ENCODE assay signal across 9 cellular contexts in the genomic region with DNA sequence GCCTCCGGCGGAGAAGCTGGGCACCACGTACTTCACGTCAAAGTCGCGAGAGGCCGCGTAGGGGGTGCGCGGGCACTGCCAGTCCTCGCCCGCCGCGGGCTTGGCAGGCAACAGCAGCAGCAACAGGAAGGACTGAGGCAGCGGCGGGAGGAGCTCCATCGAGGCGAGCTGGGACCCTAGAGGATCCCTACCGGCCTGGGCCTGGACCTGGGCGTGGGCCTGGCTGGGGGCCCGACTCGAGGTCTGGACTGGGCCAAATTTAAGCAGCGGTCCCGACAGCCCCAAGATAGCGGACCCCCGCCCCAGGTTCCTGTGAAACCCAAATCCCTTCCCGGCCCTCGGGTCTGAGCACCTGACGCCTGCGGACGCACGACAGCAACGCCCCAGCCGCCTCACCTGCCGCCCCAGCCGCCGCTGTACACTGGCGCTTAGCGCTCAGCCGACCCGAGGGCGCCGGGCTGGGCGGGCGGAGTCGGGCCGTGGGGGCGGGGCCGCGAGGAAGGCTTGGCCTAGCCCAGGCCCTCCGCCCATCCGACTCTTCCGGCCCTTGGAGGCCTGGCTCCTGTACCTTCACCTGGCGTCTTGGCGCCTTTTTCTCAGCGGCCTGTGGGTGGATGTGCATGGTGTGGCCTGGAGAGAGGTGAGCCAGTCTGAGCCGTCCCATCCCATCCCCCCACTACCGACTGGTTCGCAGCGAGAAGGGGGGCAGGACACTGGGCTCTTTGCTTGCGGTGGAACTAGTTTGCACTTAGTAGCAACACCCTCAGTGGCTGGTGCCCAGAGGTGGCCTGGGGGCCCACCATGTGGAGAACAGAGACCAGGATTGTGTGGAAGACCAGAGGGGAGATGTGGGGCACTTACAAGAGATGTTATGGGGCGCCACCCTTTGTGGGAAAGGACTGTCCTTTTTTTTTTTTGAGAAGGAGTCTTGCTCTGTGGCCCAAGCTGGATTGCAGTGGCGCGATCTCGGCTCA. TPM values are rescaled to one million over a fixed set of nuclear protein-coding genes. Genes with fewer than 3 reads are reported as not detected.
A peak's percentile ranks its signal among the peaks of the same experiment; 100 is the strongest.
DNase-seq lines count a peak whose midpoint lies in the region; ATAC-seq, FAIRE-seq and TF ChIP-seq lines count a peak whose summit lies in the region.
"Had no signal": no experiment of that assay in that cellular context is flagged by ENCODE, and none has a peak within 500 bp of the region (broad histone marks: within the 10 kb centered on the region; RNA-seq: fewer than 3 reads in every experiment).

A gene (minus strand): TSS at position 423 of the 974 bp plus-strand sequence. CDS start 264 bp downstream, at position 159.

- H3K4me3 ChIP-seq in hepatocyte: no peak within 1 kb of the TSS

- H3K9me3 ChIP-seq in hepatocyte (ENCODE audit: low read depth): no peaks in the 10 kb centered on the region

- ATAC-seq in HG02870 (IDR thresholded peaks at IDR 0.05; ENCODE audit: unreplicated experiment) (peak; percentile 47), GM18520 (IDR thresholded peaks at IDR 0.05; ENCODE audit: unreplicated experiment) (no peak)

- no peak for TF ChIP-seq CTCF in GM10248 (IDR thresholded peaks at IDR 0.05; ENCODE audit: control extremely low read depth, extremely low read depth, low read depth, missing control alignments)
- TF ChIP-seq CTCF in hepatocyte (IDR thresholded peaks at IDR 0.05; ENCODE audit: poor library complexity): no peak

- H3K27me3 ChIP-seq in hepatocyte: no peaks in the 10 kb centered on the region

- no peaks in the 10 kb centered on the region for H3K79me2 ChIP-seq in hepatocyte

- no peak for FAIRE-seq in frontal cortex (lab: Jason Lieb, UNC)
- FAIRE-seq: TTC549 had no signal

- WGBS in hepatocyte (ENCODE audit: low lambda C conversion rate, missing lambda C conversion rate): 53% methylated on average over 47 of the region's 65 CpGs

- DNase-seq in GM10248 (ENCODE audit: extremely low spot score) (peak; percentile 92), RPMI7951 (ENCODE audit: low read depth) (peak; percentile 44), hepatocyte (ENCODE audit: low spot score) (peak; percentile 92), frontal cortex (ENCODE audit: low spot score in 2 of 2) (no peak)
- peak; percentile 83 for DNase-seq in activated naive CD4-positive, alpha-beta T cell treated with anti-CD3 and anti-CD28 coated beads, Interleukin-2, amount 50 U/mL, for 16 hours
- DNase-seq in stimulated activated CD4-positive, alpha-beta T cell treated with anti-CD3 and anti-CD28 coated beads, Interleukin-12 subunit alpha, Interleukin-12 subunit beta, amount 100 ng/mL, for 24 hours (ENCODE audit: low read depth in 2 of 2): peak; percentile 52 to 84

- H3K27ac ChIP-seq in hepatocyte: peak within 1 kb of the TSS; percentile 54

- H3K4me2 ChIP-seq in hepatocyte: peak within 1 kb of the TSS; percentile 67

- POLR2A ChIA-PET in GM10248 (lab: Yijun Ruan, JAX): interaction anchor here (0.6 kb wide), 1 partner anchor 38 kb away, joined by 3 read pairs; no protein-coding TSS in a partner anchor

- no peaks in the 10 kb centered on the region for H4K20me1 ChIP-seq in hepatocyte (ENCODE audit: insufficient read depth, poor library complexity, severe bottlenecking)

- H2AFZ ChIP-seq in hepatocyte: no peak within 1 kb of the TSS

- peaks cover 42% of the 10 kb centered on the region for H3K4me1 ChIP-seq in hepatocyte (ENCODE audit: insufficient read depth)

- no peaks in the 10 kb centered on the region for H3K36me3 ChIP-seq in hepatocyte (replicated peaks; ENCODE audit: insufficient read depth, low read depth)

- CTCF ChIA-PET in GM10248 (lab: Yijun Ruan, JAX): no interaction called here

- no peaks in the 10 kb centered on the region for H3K9me2 ChIP-seq in hepatocyte (replicated peaks; ENCODE audit: insufficient read depth)

RNA-seq across cellular contexts. Expression of the gene that starts here (rescaled TPM):
- 0.29 and 0.36 TPM in 2 replicates for total RNA-seq in RPMI7951 (2014; rRNA removed; shearing (Covaris generic))
- total RNA-seq in hepatocyte (7.5 and 8.7 TPM in 2 replicates), frontal cortex (0.41 TPM)
- 5.3 and 12.1 TPM in 2 replicates for polyA plus RNA-seq in hepatocyte

Comparison
In these comparisons a context has a peak if more than half of its experiments do, and no peak if none do; other contexts are left out.
1. Peak in DNase-seq in RPMI7951; RNA of the gene not detected or under 1 TPM.
2. DNase-seq: peak in GM10248 (single experiment), activated naive CD4-positive, alpha-beta T cell treated with anti-CD3 and anti-CD28 coated beads, Interleukin-2, amount 50 U/mL, for 16 hours (single experiment), hepatocyte (single experiment) and stimulated activated CD4-positive, alpha-beta T cell treated with anti-CD3 and anti-CD28 coated beads, Interleukin-12 subunit alpha, Interleukin-12 subunit beta, amount 100 ng/mL, for 24 hours (2 of 2); none in frontal cortex (0 of 2).